11 cellular contexts compared by ENCODE assay signal in genomic region chr9:134343637-134344036, GRCh38. TPM values are rescaled to one million over a fixed set of nuclear protein-coding genes. Genes with fewer than 3 reads are reported as not detected.
DNase-seq lines count a peak whose midpoint lies in the region; ATAC-seq and TF ChIP-seq lines count a peak whose summit lies in the region.
"Had no signal": no experiment of that assay in that cellular context is flagged by ENCODE, and none has a peak within 500 bp of the region (broad histone marks: within the 10 kb centered on the region; RNA-seq: fewer than 3 reads in every experiment).

No MANE protein-coding gene starts in this region.

- H3K36me3 Mint-ChIP-seq in T-helper 17 cell (ENCODE audit: low read depth), result no peaks in the 10 kb centered on the region
- no peaks in the 10 kb centered on the region for H3K36me3 Mint-ChIP-seq in naive thymus-derived CD4-positive, alpha-beta T cell
- H3K36me3 Mint-ChIP-seq: activated naive CD4-positive, alpha-beta T cell treated with anti-CD3 and anti-CD28 coated beads, Interleukin-2, amount 50 U/mL, for 72 hours had no signal

- TF ChIP-seq EP300 in esophagus muscularis mucosa (IDR thresholded peaks at IDR 0.05) (no peak), transverse colon (IDR thresholded peaks at IDR 0.05; ENCODE audit: low read depth) (no peak)

- no peaks in the 10 kb centered on the region for H3K9me3 Mint-ChIP-seq in naive thymus-derived CD4-positive, alpha-beta T cell
- H3K9me3 Mint-ChIP-seq: activated B cell treated with CpG ODN at 0.5 μM for 24 hours; activated naive CD4-positive, alpha-beta T cell treated with anti-CD3 and anti-CD28 coated beads, Interleukin-2, amount 50 U/mL, for 72 hours had no signal

- H3K9me3 ChIP-seq in T-helper 17 cell (ENCODE audit: control insufficient read depth, low read length, poor library complexity, severe bottlenecking) (no peaks in the 10 kb centered on the region), esophagus muscularis mucosa (no peaks in the 10 kb centered on the region), transverse colon (no peaks in the 10 kb centered on the region)
- no peaks in the 10 kb centered on the region for H3K9me3 ChIP-seq in naive thymus-derived CD4-positive, alpha-beta T cell (ENCODE audit: control insufficient read depth in 2 of 3, low read length in 3 of 3)

- ATAC-seq in T-helper 17 cell, result no peak
- ATAC-seq in naive thymus-derived CD4-positive, alpha-beta T cell, result peak; percentile 6
- ATAC-seq in HG02938 (IDR thresholded peaks at IDR 0.05; ENCODE audit: unreplicated experiment), result no peak
- no peak for ATAC-seq in GM21786 (IDR thresholded peaks at IDR 0.05; ENCODE audit: unreplicated experiment)
- ATAC-seq: activated naive CD4-positive, alpha-beta T cell treated with anti-CD3 and anti-CD28 coated beads, Interleukin-2, amount 50 U/mL, for 72 hours had no signal

- no peak overlapping the region for H3K4me3 ChIP-seq in esophagus muscularis mucosa
- H3K4me3 ChIP-seq in naive thymus-derived CD4-positive, alpha-beta T cell (ENCODE audit: low read length), result no peak overlapping the region
- no peak overlapping the region for H3K4me3 ChIP-seq in transverse colon

- 84% methylated on average over 5 of the region's 16 CpGs for WGBS in esophagus muscularis mucosa
- 65% methylated on average over 16 of the region's 16 CpGs; no CpG with 5 or more reads in 1 of the 2 donors for WGBS in transverse colon (ENCODE audit: low coverage in 1 of 2), 2 donors

- TF ChIP-seq POLR2A in esophagus muscularis mucosa (IDR thresholded peaks at IDR 0.05; ENCODE audit: low read depth) (no peak), transverse colon (IDR thresholded peaks at IDR 0.05) (no peak)

- H3K4me1 ChIP-seq in esophagus muscularis mucosa (peaks cover 98 to 100% (median 100%) of the 10 kb centered on the region in 4 donors), transverse colon (peaks cover 47 to 83% (median 75%) of the 10 kb centered on the region in 4 donors)
- peaks cover 3 to 8% of the 10 kb centered on the region in 2 donors for H3K4me1 ChIP-seq in naive thymus-derived CD4-positive, alpha-beta T cell (ENCODE audit: control insufficient read depth in 2 of 2, insufficient read depth in 2 of 2, low read length in 2 of 2)

- intact Hi-C loops in esophagus muscularis mucosa (cut with DNase I) (no loop called here), transverse colon (cut with DNase I; ENCODE audit: low total_unique reads) (no loop called here)
- intact Hi-C loops in naive thymus-derived CD4-positive, alpha-beta T cell (cut with micrococcal nuclease), result loop anchor here in 1 of 2 donors (5.0 kb wide), 1 partner anchor 99 kb away; no protein-coding TSS in a partner anchor

- no peak for DNase-seq in T-helper 17 cell
- DNase-seq in esophagus muscularis mucosa (ENCODE audit: extremely low spot score), result no peak
- DNase-seq in naive thymus-derived CD4-positive, alpha-beta T cell, result no peak
- no peak for DNase-seq in transverse colon
- no peak for DNase-seq in activated naive CD4-positive, alpha-beta T cell treated with Interleukin-2 at 50 U/mL for 16 hours
- DNase-seq: activated B cell treated with CpG ODN at 0.5 μM for 24 hours, NCI-H1417, NCI-H446 had no signal

- no peaks in the 10 kb centered on the region for H3K27me3 Mint-ChIP-seq in T-helper 17 cell
- H3K27me3 Mint-ChIP-seq in naive thymus-derived CD4-positive, alpha-beta T cell, result no peaks in the 10 kb centered on the region
- H3K27me3 Mint-ChIP-seq: activated B cell treated with CpG ODN at 0.5 μM for 24 hours had no signal

- no peaks in the 10 kb centered on the region for H3K36me3 ChIP-seq in esophagus muscularis mucosa
- no peaks in the 10 kb centered on the region for H3K36me3 ChIP-seq in naive thymus-derived CD4-positive, alpha-beta T cell (ENCODE audit: control insufficient read depth in 2 of 3, insufficient read depth in 3 of 3, low read length in 3 of 3)
- H3K36me3 ChIP-seq in transverse colon, result no peaks in the 10 kb centered on the region

- H3K27me3 ChIP-seq in esophagus muscularis mucosa, result no peaks in the 10 kb centered on the region
- no peaks in the 10 kb centered on the region for H3K27me3 ChIP-seq in naive thymus-derived CD4-positive, alpha-beta T cell (ENCODE audit: control insufficient read depth in 2 of 2, insufficient read depth in 2 of 2, low read length in 2 of 2)
- H3K27me3 ChIP-seq in transverse colon, result no peaks in the 10 kb centered on the region

- H3K4me1 Mint-ChIP-seq in T-helper 17 cell, result peaks cover 23% of the 10 kb centered on the region
- peaks cover 0 to 32% (median 25%) of the 10 kb centered on the region in 7 donors for H3K4me1 Mint-ChIP-seq in naive thymus-derived CD4-positive, alpha-beta T cell

- H3K4me3 Mint-ChIP-seq in T-helper 17 cell, result no peak overlapping the region
- H3K4me3 Mint-ChIP-seq in naive thymus-derived CD4-positive, alpha-beta T cell, result peak overlapping the region in 1 of 10 donors; percentile 20
- H3K4me3 Mint-ChIP-seq: activated B cell treated with CpG ODN at 0.5 μM for 24 hours had no signal

- H3K27ac Mint-ChIP-seq in T-helper 17 cell, result peak overlapping the region; percentile 53
- no peak overlapping the region for H3K27ac Mint-ChIP-seq in naive thymus-derived CD4-positive, alpha-beta T cell
- H3K27ac Mint-ChIP-seq: activated B cell treated with CpG ODN at 0.5 μM for 24 hours; activated naive CD4-positive, alpha-beta T cell treated with anti-CD3 and anti-CD28 coated beads, Interleukin-2, amount 50 U/mL, for 72 hours had no signal

- no peak for TF ChIP-seq CTCF in esophagus muscularis mucosa (IDR thresholded peaks at IDR 0.05)
- no peak for TF ChIP-seq CTCF in transverse colon (IDR thresholded peaks at IDR 0.05)

- H3K27ac ChIP-seq in esophagus muscularis mucosa (replicated peaks in 1 of 4), result peak overlapping the region; percentile 37 to 57 (median 48)
- H3K27ac ChIP-seq in naive thymus-derived CD4-positive, alpha-beta T cell (ENCODE audit: low read depth, low read length), result no peak overlapping the region
- H3K27ac ChIP-seq in transverse colon, result peak overlapping the region; percentile 37 to 84 (median 40)

- POLR2A ChIA-PET in naive thymus-derived CD4-positive, alpha-beta T cell (lab: Charles Lee), result interaction anchor here (1.1 kb wide), 1 partner anchor 23 kb away, joined by 3 read pairs; no protein-coding TSS in a partner anchor

- CTCF ChIA-PET in naive thymus-derived CD4-positive, alpha-beta T cell (lab: Charles Lee), result no interaction called here

- in situ Hi-C loops in transverse colon (cut with MboI; ENCODE audit: low pct_ligation_motif_present in 1 of 4, low pct_unique_long_range_greater_than_20kb in 1 of 4, low sequenced_read_pairs in 3 of 4), result no loop called here

RNA-seq across cellular contexts. Expression of gene RXRA, which starts 17.4 kb away (rescaled TPM):
- 10 to 100 TPM in 1 of 2 donors, 1 to 10 TPM in 1; 7.5 to 10.6 TPM for total RNA-seq in T-helper 17 cell
- total RNA-seq in esophagus muscularis mucosa, result 10 to 100 TPM; 46.4 to 81.0 (median 63.7) TPM
- 10 to 100 TPM in 2 of 5 experiments, 1 to 10 TPM in 3; 5.9 to 59.5 (median 8.6) TPM for total RNA-seq in naive thymus-derived CD4-positive, alpha-beta T cell
- polyA plus RNA-seq in naive thymus-derived CD4-positive, alpha-beta T cell, result under 1 TPM; 0.31 TPM
- total RNA-seq in transverse colon, result 10 to 100 TPM; 27.3 to 70.5 (median 58.6) TPM
